Comparison of ENCODE assay signal across 9 cellular contexts in the genomic region with DNA sequence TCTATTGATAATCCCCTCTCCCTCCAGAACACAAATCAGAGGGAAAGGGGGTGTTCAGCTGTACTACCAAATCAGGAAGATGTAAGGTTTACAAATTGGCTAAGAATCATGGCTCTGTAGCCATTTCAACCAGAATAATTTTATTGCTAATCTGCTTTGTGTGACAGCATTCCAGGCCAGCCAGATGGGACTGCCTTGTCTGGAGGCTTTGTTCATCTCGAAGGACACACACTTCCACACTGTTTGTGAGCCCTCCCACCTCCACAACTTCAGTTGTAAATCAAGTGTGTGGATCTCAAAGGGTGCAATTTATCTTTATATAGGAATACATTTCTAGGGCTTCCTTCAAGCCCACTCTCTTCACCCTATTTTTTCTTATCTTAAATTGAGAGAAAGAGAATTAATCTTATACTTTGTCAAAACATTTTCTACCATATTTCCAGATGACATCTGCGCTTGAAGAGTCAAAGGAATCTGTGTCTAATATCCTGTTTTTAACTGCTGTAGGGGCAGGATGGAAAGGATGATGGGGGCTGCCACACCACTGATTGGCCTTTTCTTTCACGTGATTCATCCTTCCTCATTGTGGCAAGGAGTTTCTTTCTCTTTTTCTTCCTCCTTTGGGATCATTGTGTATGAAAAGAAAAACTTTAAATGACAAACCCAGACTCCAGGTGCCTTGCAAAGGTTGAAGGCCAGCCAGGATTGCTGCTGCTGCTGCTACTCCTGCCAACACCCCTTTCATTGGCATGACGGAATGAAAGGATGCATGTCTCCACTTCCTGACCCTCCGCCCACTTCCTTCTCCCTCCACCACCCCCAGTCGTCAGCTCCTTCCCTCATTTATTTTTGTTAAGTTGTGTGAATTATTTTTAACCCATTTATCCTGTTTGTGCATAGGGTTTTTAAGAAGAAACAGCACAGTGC. TPM values are rescaled to one million over a fixed set of nuclear protein-coding genes. Genes with fewer than 3 reads are reported as not detected.
DNase-seq lines count a peak whose midpoint lies in the region; ATAC-seq and TF ChIP-seq lines count a peak whose summit lies in the region.
"Had no signal": no experiment of that assay in that cellular context is flagged by ENCODE, and none has a peak within 500 bp of the region (broad histone marks: within the 10 kb centered on the region; RNA-seq: fewer than 3 reads in every experiment).

No MANE protein-coding gene starts in this region.

- H3K36me3 ChIP-seq in iPS DF 6.9 (ENCODE audit: control insufficient read depth, insufficient read depth, low read length): peaks cover 4% of the 10 kb centered on the region; the same call in 1 of the 2 replicates

- CTCF ChIA-PET in activated naive CD4-positive, alpha-beta T cell treated with anti-CD3 and anti-CD28 coated beads for 36 hours (lab: Charles Lee): no interaction called here

- H3K27ac ChIP-seq in iPS DF 6.9 (ENCODE audit: low read length): peak overlapping the region; percentile 83

- H3K4me1 Mint-ChIP-seq in activated naive CD4-positive, alpha-beta T cell treated with anti-CD3 and anti-CD28 coated beads for 36 hours (ENCODE audit: low read depth): peaks cover 7% of the 10 kb centered on the region
- peaks cover 31% of the 10 kb centered on the region for H3K4me1 Mint-ChIP-seq in stimulated activated naive CD8-positive, alpha-beta T cell treated with anti-CD3 and anti-CD28 coated beads, Interleukin-15, Interleukin-2, amounts not matched to agents 100 ng/mL and 50 ng/mL, for 24 hours (ENCODE audit: low read depth)

- no peak for DNase-seq in activated naive CD4-positive, alpha-beta T cell treated with anti-CD3 and anti-CD28 coated beads for 36 hours
- DNase-seq in activated naive CD4-positive, alpha-beta T cell treated with anti-CD3 and anti-CD28 coated beads, Interleukin-2, amount 50 U/mL, for 16 hours: no peak
- DNase-seq in UCSD-AML1 (lab: John Stamatoyannopoulos, UW; ENCODE audit: unreplicated experiment): peak; percentile 62
- peak; percentile 41 for DNase-seq in iPS DF 6.9 (ENCODE audit: low read depth, low spot score)
- no peak for DNase-seq in SK-N-DZ (ENCODE audit: low spot score)
- no peak for DNase-seq in ureter (ENCODE audit: low spot score)
- DNase-seq: activated CD8-positive, alpha-beta memory T cell treated with anti-CD3 and anti-CD28 coated beads, Interleukin-2, amount 50 U/mL, for 48 hours had no signal

- no peak for TF ChIP-seq POLR2A in GM18505 (IDR thresholded peaks at IDR 0.05; ENCODE audit: borderline replicate concordance, extremely low read depth, insufficient read depth, insufficient read length)

- no peaks in the 10 kb centered on the region for H3K27me3 Mint-ChIP-seq in activated naive CD4-positive, alpha-beta T cell treated with anti-CD3 and anti-CD28 coated beads for 36 hours (ENCODE audit: low read depth)
- H3K27me3 Mint-ChIP-seq in stimulated activated naive CD8-positive, alpha-beta T cell treated with anti-CD3 and anti-CD28 coated beads, Interleukin-15, Interleukin-2, amounts not matched to agents 100 ng/mL and 50 ng/mL, for 24 hours: no peaks in the 10 kb centered on the region

- ATAC-seq in GM18505 (IDR thresholded peaks at IDR 0.05; ENCODE audit: unreplicated experiment): no peak

- no peak overlapping the region for H3K4me3 Mint-ChIP-seq in activated naive CD4-positive, alpha-beta T cell treated with anti-CD3 and anti-CD28 coated beads for 36 hours
- H3K4me3 Mint-ChIP-seq in stimulated activated naive CD8-positive, alpha-beta T cell treated with anti-CD3 and anti-CD28 coated beads, Interleukin-15, Interleukin-2, amounts not matched to agents 100 ng/mL and 50 ng/mL, for 24 hours: peak overlapping the region; percentile 55

- peaks cover 8% of the 10 kb centered on the region for H3K9me3 Mint-ChIP-seq in activated naive CD4-positive, alpha-beta T cell treated with anti-CD3 and anti-CD28 coated beads for 36 hours
- H3K9me3 Mint-ChIP-seq in stimulated activated naive CD8-positive, alpha-beta T cell treated with anti-CD3 and anti-CD28 coated beads, Interleukin-15, Interleukin-2, amounts not matched to agents 100 ng/mL and 50 ng/mL, for 24 hours: peaks cover 4% of the 10 kb centered on the region

- H3K27ac Mint-ChIP-seq in activated naive CD4-positive, alpha-beta T cell treated with anti-CD3 and anti-CD28 coated beads for 36 hours: peak overlapping the region; percentile 34
- peak overlapping the region; percentile 88 for H3K27ac Mint-ChIP-seq in stimulated activated naive CD8-positive, alpha-beta T cell treated with anti-CD3 and anti-CD28 coated beads, Interleukin-15, Interleukin-2, amounts not matched to agents 100 ng/mL and 50 ng/mL, for 24 hours

- WGBS in iPS DF 6.9 (ENCODE audit: insufficient coverage, insufficient read length): no CpG with 5 or more reads among the region's 6 CpGs

- H3K36me3 Mint-ChIP-seq in activated naive CD4-positive, alpha-beta T cell treated with anti-CD3 and anti-CD28 coated beads for 36 hours (ENCODE audit: low read depth): peaks cover 24% of the 10 kb centered on the region
- peaks cover 37% of the 10 kb centered on the region for H3K36me3 Mint-ChIP-seq in stimulated activated naive CD8-positive, alpha-beta T cell treated with anti-CD3 and anti-CD28 coated beads, Interleukin-15, Interleukin-2, amounts not matched to agents 100 ng/mL and 50 ng/mL, for 24 hours (ENCODE audit: low read depth)

- H3K9me3 ChIP-seq in iPS DF 6.9 (ENCODE audit: control insufficient read depth, insufficient read depth, low read length): no peaks in the 10 kb centered on the region

- intact Hi-C loops in activated naive CD4-positive, alpha-beta T cell treated with anti-CD3 and anti-CD28 coated beads for 36 hours (cut with micrococcal nuclease): no loop called here

- H3K4me1 ChIP-seq in iPS DF 6.9 (ENCODE audit: control insufficient read depth, insufficient read depth, low read length): peaks cover 4% of the 10 kb centered on the region; the same call in 1 of the 2 replicates

- no peak overlapping the region for H3K4me3 ChIP-seq in iPS DF 6.9 (ENCODE audit: low read length)

- no peaks in the 10 kb centered on the region for H3K27me3 ChIP-seq in iPS DF 6.9 (ENCODE audit: control insufficient read depth, insufficient read depth, low read length)

RNA-seq across cellular contexts. Expression of gene OIT3, which starts 6.7 kb away (rescaled TPM):
- not detected for total RNA-seq in activated naive CD4-positive, alpha-beta T cell treated with anti-CD3 and anti-CD28 coated beads for 36 hours
- polyA plus RNA-seq in SK-N-DZ (2014; cell fraction: cytosol; rRNA removed): not detected in 2 replicates
- polyA plus RNA-seq in SK-N-DZ (2014; cell fraction: nucleus; rRNA removed): not detected in 2 replicates
- 0.23 TPM for total RNA-seq in ureter

Comparison
In these comparisons a context has a peak if more than half of its experiments do, and no peak if none do; other contexts are left out.
1. DNase-seq: peak in UCSD-AML1 (single experiment) and iPS DF 6.9 (single experiment); none in activated naive CD4-positive, alpha-beta T cell treated with anti-CD3 and anti-CD28 coated beads for 36 hours (single experiment), activated naive CD4-positive, alpha-beta T cell treated with anti-CD3 and anti-CD28 coated beads, Interleukin-2, amount 50 U/mL, for 16 hours (single experiment), SK-N-DZ (single experiment) and ureter (single experiment).